Comparison of ENCODE assay signal across 20 cellular contexts in the genomic region with DNA sequence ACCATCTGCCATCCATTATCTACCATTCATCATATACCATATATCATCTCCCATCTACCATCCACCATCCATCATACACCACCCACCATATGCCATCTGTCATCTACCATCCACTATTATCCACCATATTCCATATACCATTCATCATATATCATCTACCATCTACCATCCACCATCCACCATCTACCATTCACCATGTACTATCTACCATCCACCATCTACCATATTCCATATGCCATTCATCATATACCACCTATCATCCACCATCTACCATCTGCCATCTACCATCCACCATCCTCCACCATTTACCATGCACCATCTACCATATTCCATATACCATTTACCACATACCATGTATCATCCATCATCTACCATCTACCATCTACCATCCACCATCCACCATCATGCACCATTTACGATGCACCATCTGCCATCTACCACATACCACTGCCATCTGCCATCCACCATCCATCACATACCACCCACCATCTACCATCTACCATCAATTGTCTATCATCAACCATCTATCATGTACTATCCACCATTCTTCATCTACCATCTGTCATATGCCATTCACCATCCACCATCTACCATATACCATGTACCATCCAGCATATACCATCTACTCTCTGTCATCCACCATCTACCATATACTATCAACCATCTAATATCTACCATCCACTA.
"Had no signal": no experiment of that assay in that cellular context is flagged by ENCODE, and none has a peak within 500 bp of the region (broad histone marks: within the 10 kb centered on the region; RNA-seq: fewer than 3 reads in every experiment).

No MANE protein-coding gene starts in this region.

- H3K27ac Mint-ChIP-seq: activated CD4-positive, alpha-beta T cell treated with anti-CD3 and anti-CD28 coated beads for 36 hours; activated CD8-positive, alpha-beta T cell treated with anti-CD3 and anti-CD28 coated beads, Interleukin-2, amount 10 ng/mL, durations not matched to agents 7 days and 5 days; activated naive CD4-positive, alpha-beta T cell treated with anti-CD3 and anti-CD28 coated beads, Interleukin-2, amount 50 U/mL, for 72 hours; activated T-cell treated with anti-CD3 and anti-CD28 coated beads, Interleukin-2, amount 50 U/mL, for 72 hours; naive thymus-derived CD8-positive, alpha-beta T cell had no signal

- H3K4me3 Mint-ChIP-seq: activated CD4-positive, alpha-beta T cell treated with anti-CD3 and anti-CD28 coated beads for 36 hours; activated CD8-positive, alpha-beta T cell treated with anti-CD3 and anti-CD28 coated beads, Interleukin-2, amount 10 ng/mL, durations not matched to agents 7 days and 5 days; activated T-cell treated with anti-CD3 and anti-CD28 coated beads, Interleukin-2, amount 50 U/mL, for 72 hours; naive thymus-derived CD8-positive, alpha-beta T cell had no signal

- H3K27ac ChIP-seq: gastroesophageal sphincter, neutrophil, uterus had no signal

- H3K9me3 ChIP-seq: gastroesophageal sphincter, neutrophil, uterus had no signal

- ATAC-seq: activated CD4-positive, alpha-beta T cell treated with anti-CD3 and anti-CD28 coated beads for 36 hours; activated CD8-positive, alpha-beta T cell treated with anti-CD3 and anti-CD28 coated beads, Interleukin-2, amount 10 ng/mL, durations not matched to agents 7 days and 5 days; activated naive CD4-positive, alpha-beta T cell treated with anti-CD3 and anti-CD28 coated beads, Interleukin-2, amount 50 U/mL, for 72 hours; activated T-cell treated with anti-CD3 and anti-CD28 coated beads, Interleukin-2, amount 50 U/mL, for 72 hours; gastroesophageal sphincter; naive thymus-derived CD8-positive, alpha-beta T cell had no signal

- H3K4me3 ChIP-seq: gastroesophageal sphincter, lung, uterus had no signal

- H3K27me3 ChIP-seq: gastroesophageal sphincter, neutrophil, uterus had no signal

- H3K36me3 Mint-ChIP-seq: activated naive CD4-positive, alpha-beta T cell treated with anti-CD3 and anti-CD28 coated beads, Interleukin-2, amount 50 U/mL, for 72 hours; naive thymus-derived CD8-positive, alpha-beta T cell had no signal

- H3K36me3 ChIP-seq: gastroesophageal sphincter, neutrophil, uterus had no signal

- H3K9me3 Mint-ChIP-seq: activated naive CD4-positive, alpha-beta T cell treated with anti-CD3 and anti-CD28 coated beads, Interleukin-2, amount 50 U/mL, for 72 hours; activated T-cell treated with anti-CD3 and anti-CD28 coated beads, Interleukin-2, amount 50 U/mL, for 72 hours; naive thymus-derived CD8-positive, alpha-beta T cell had no signal

- H3K4me1 Mint-ChIP-seq: activated CD4-positive, alpha-beta T cell treated with anti-CD3 and anti-CD28 coated beads for 36 hours had no signal

- H3K4me1 ChIP-seq: uterus had no signal

- FAIRE-seq: colon, endometrium, islet of Langerhans had no signal

- DNase-seq: activated CD4-positive, alpha-beta T cell treated with anti-CD3 and anti-CD28 coated beads for 36 hours; activated CD8-positive, alpha-beta memory T cell treated with anti-CD3 and anti-CD28 coated beads, Interleukin-2, amount 50 U/mL, for 4 hours; activated CD8-positive, alpha-beta T cell treated with anti-CD3 and anti-CD28 coated beads, Interleukin-2, amount 10 ng/mL, durations not matched to agents 7 days and 5 days; activated gamma-delta T cell; activated T-cell treated with anti-CD3 and anti-CD28 coated beads, Interleukin-2, amount 50 U/mL, for 72 hours; caudate nucleus; left colon; naive thymus-derived CD8-positive, alpha-beta T cell; posterior cingulate gyrus; stimulated activated CD4-positive, alpha-beta T cell treated with anti-CD3 and anti-CD28 coated beads, Interleukin-15, amount 100 ng/mL, for 24 hours; stimulated activated CD4-positive, alpha-beta T cell treated with anti-CD3 and anti-CD28 coated beads, Interleukin-4, amount 100 ng/mL, for 1 hour; stimulated activated naive CD4-positive, alpha-beta T cell; uterus had no signal

- H3K27me3 Mint-ChIP-seq: activated CD4-positive, alpha-beta T cell treated with anti-CD3 and anti-CD28 coated beads for 36 hours; naive thymus-derived CD8-positive, alpha-beta T cell had no signal
